18 cellular contexts compared by ENCODE assay signal in the genomic region with DNA sequence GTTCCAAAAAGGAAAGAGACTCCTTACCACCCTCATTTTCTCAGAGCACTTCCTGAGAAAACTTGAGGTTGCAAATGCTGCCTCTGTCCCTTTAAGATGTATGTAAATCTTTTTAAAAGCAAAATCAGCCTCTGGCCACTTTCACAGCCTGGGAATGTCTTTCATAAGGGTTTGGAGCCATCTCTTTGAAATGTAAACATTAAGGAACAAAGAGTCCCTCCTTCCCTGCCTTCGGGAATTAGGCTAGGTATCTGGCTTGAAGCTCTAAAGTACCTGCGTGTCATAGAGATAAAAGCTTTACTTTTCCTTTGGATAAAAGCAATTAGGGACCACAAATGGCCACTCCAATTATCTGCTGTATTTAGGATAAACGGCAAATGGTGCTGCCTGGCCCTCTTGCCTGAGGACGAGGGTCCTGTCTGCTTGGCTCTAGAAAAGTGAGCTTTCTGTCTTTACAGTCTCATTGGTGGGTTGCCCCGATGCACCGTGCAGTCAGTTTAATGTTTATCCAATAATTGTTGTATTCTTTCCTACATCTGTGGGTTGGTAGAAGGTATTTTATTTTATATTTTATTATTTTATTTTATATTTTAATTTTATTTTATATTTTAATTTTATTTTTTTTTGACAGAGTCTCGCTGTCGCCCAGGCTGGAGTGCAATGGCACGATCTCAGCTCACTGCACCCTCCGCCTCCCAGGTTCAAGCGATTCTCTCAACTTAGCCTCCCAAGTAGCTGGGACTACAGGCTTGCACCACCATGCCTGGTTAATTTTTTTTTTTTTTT. TPM values are rescaled to one million over a fixed set of nuclear protein-coding genes. Genes with fewer than 3 reads are reported as not detected.
DNase-seq lines count a peak whose midpoint lies in the region; ATAC-seq, FAIRE-seq and TF ChIP-seq lines count a peak whose summit lies in the region.
"Had no signal": no experiment of that assay in that cellular context is flagged by ENCODE, and none has a peak within 500 bp of the region (broad histone marks: within the 10 kb centered on the region; RNA-seq: fewer than 3 reads in every experiment).

No MANE protein-coding gene starts in this region.

- 83% methylated on average over 11 of the region's 11 CpGs for WGBS in esophagus muscularis mucosa

- H3K9me3 ChIP-seq in PC-3 (ENCODE audit: low read length) (no peaks in the 10 kb centered on the region), esophagus muscularis mucosa (no peaks in the 10 kb centered on the region)
- H3K9me3 ChIP-seq: thoracic aorta had no signal

- CTCF ChIA-PET in PC-3 (lab: Charles Lee): no interaction called here

- no peaks in the 10 kb centered on the region for H3K4me1 ChIP-seq in PC-3 (ENCODE audit: insufficient read depth, low read length)
- peaks cover 0 to 2% (median 0%) of the 10 kb centered on the region in 4 donors for H3K4me1 ChIP-seq in esophagus muscularis mucosa

- 0 out of 2 replicates have a peak overlapping the region, but pooled peaks have one; percentile 4 for H3K4me2 ChIP-seq in PC-3 (ENCODE audit: low read length)

- BruUV-seq in PC-3 (replicated peaks; lab: Mats Ljungman, UMichigan): no TSS peak

- H3K9ac ChIP-seq in PC-3 (ENCODE audit: low read length): no peak overlapping the region

- no peak overlapping the region for H3K27ac ChIP-seq in PC-3 (ENCODE audit: low read length)
- no peak overlapping the region for H3K27ac ChIP-seq in esophagus muscularis mucosa (replicated peaks in 1 of 4)
- H3K27ac ChIP-seq: thoracic aorta had no signal

- no peak for TF ChIP-seq POLR2A in esophagus muscularis mucosa (IDR thresholded peaks at IDR 0.05; ENCODE audit: low read depth)
- no peak for TF ChIP-seq POLR2A in GM18505 (IDR thresholded peaks at IDR 0.05; ENCODE audit: borderline replicate concordance, extremely low read depth, insufficient read depth, insufficient read length)

- no peaks in the 10 kb centered on the region for H3F3A ChIP-seq in PC-3 (ENCODE audit: low read length, unreplicated experiment)

- peak; percentile 28 for FAIRE-seq in GM19239 (lab: Jason Lieb, UNC)
- FAIRE-seq: colon, GM12891, RCC 7860, small intestine had no signal

- TF ChIP-seq EP300 in esophagus muscularis mucosa (IDR thresholded peaks at IDR 0.05): no peak

- no peak for ATAC-seq in PC-3
- no peak for ATAC-seq in GM18505 (IDR thresholded peaks at IDR 0.05; ENCODE audit: unreplicated experiment)

- no peaks in the 10 kb centered on the region for H3K79me2 ChIP-seq in PC-3 (ENCODE audit: low read length)

- DNase-seq in GM19239 (ENCODE audit: insufficient read length, low spot score) (no peak), NCI-H1436 (lab: John Stamatoyannopoulos, UW) (peak; percentile 9), PC-3 (no peak), iPS-NIHi11 (ENCODE audit: low spot score) (peak; percentile 60), COLO668 (lab: John Stamatoyannopoulos, UW; ENCODE audit: unreplicated experiment) (no peak), esophagus muscularis mucosa (ENCODE audit: extremely low spot score) (no peak)
- no peak for DNase-seq in activated effector memory CD4-positive, alpha-beta T cell treated with Interleukin-2 at 50 U/mL for 16 hours
- DNase-seq: activated naive CD4-positive, alpha-beta T cell treated with anti-CD3 and anti-CD28 coated beads, Interleukin-2, amount 50 U/mL, for 16 hours; foreskin melanocyte; GF-D8; NCI-H526; small intestine had no signal

- intact Hi-C loops in PC-3 (cut with micrococcal nuclease) (no loop called here), esophagus muscularis mucosa (cut with DNase I) (no loop called here)

- no peaks in the 10 kb centered on the region for H3K9me2 ChIP-seq in PC-3 (replicated peaks; ENCODE audit: low read length)

- 0 out of 2 replicates have a peak overlapping the region, but pooled peaks have one; percentile 50 for H2AFZ ChIP-seq in PC-3 (ENCODE audit: low read length)

- no peaks in the 10 kb centered on the region for H4K20me1 ChIP-seq in PC-3 (ENCODE audit: low read length)

- H3K27me3 ChIP-seq in PC-3 (ENCODE audit: low read length) (no peaks in the 10 kb centered on the region), esophagus muscularis mucosa (no peaks in the 10 kb centered on the region)

- H3K36me3 ChIP-seq in PC-3 (ENCODE audit: low read depth, low read length) (no peaks in the 10 kb centered on the region), esophagus muscularis mucosa (peaks cover 0 to 14% (median 1%) of the 10 kb centered on the region in 4 donors)
- H3K36me3 ChIP-seq: thoracic aorta had no signal

- POLR2A ChIA-PET in PC-3 (lab: Charles Lee; ENCODE audit: unreplicated experiment): no interaction called here

- TF ChIP-seq CTCF in PC-3 (conservative IDR thresholded peaks at IDR 0.05; ENCODE audit: low read depth, low read length) (no peak), esophagus muscularis mucosa (IDR thresholded peaks at IDR 0.05) (no peak)

- H3K4me3 ChIP-seq in PC-3 (ENCODE audit: low read length) (no peak overlapping the region), esophagus muscularis mucosa (no peak overlapping the region)
- H3K4me3 ChIP-seq: thoracic aorta had no signal

RNA-seq across cellular contexts. Expression of a gene that starts 23.9 kb away (rescaled TPM):
- not detected in 2 replicates for total RNA-seq in PC-3 (2014; rRNA removed)
- total RNA-seq in esophagus muscularis mucosa: 1 to 10 TPM in 1 of 4 donors, under 1 TPM in 3; 0.57 to 2.5 (median 0.95) TPM

RNA-seq across cellular contexts. Expression of a gene that starts 52.5 kb away (rescaled TPM):
- total RNA-seq in PC-3 (2014; rRNA removed) (6.2 and 7.9 TPM in 2 replicates), esophagus muscularis mucosa (10 to 100 TPM; 25.0 to 31.5 (median 26.9) TPM)

RNA-seq across cellular contexts. Expression of a gene that starts 58.0 kb away (rescaled TPM):
- total RNA-seq in PC-3 (2014; rRNA removed) (not detected in 2 replicates), esophagus muscularis mucosa (not detected)
- total RNA-seq: lung microvascular endothelial cell, thoracic aorta had no signal

RNA-seq across cellular contexts. Expression of a gene that starts 58.1 kb away (rescaled TPM):
- total RNA-seq in PC-3 (2014; rRNA removed): 5.1 and 5.9 TPM in 2 replicates
- total RNA-seq in esophagus muscularis mucosa: 1 to 10 TPM; 3.0 to 5.8 (median 3.9) TPM

Comparison
In these comparisons a context has a peak if more than half of its experiments do, and no peak if none do; other contexts are left out.
1. DNase-seq: peak in NCI-H1436 (single experiment) and iPS-NIHi11 (single experiment); none in GM19239 (single experiment), PC-3 (single experiment), COLO668 (single experiment), esophagus muscularis mucosa (single experiment) and activated effector memory CD4-positive, alpha-beta T cell treated with Interleukin-2 at 50 U/mL for 16 hours (single experiment).